Comparison of ENCODE assay signal across 9 cellular contexts in the genomic region with DNA sequence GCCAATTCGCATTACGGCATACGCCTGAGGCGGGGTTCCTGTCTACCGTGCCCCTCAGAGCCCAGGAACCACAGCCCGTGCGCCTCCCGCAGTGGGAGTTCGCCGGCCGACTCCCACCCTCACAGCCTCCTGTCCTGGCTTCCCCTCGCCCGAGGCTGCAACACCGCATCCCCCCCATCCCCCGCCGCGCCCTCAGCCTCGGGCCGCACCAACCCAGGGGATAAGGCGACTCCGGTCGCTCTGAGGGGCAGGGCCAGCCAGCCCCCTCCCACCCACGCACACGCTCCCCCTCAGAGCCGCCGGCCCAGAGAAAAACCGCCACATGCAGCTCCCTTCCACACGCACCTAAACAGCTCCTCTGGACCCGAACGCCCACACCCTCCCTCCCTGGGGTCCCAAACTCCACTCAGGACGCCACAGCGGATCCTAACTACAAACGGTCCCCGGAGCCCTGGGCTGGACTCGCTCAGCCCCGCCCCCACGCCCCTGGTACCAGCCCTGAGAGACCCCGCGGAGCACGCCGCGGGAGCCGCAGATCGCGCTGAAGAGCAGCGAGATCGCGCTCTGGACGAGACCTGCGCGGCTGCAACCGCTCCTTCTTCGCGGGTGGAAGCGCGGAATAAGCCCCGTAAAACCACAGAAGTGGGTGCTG. TPM values are rescaled to one million over a fixed set of nuclear protein-coding genes. Genes with fewer than 3 reads are reported as not detected.
DNase-seq lines count a peak whose midpoint lies in the region; ATAC-seq and TF ChIP-seq lines count a peak whose summit lies in the region.
"Had no signal": no experiment of that assay in that cellular context is flagged by ENCODE, and none has a peak within 500 bp of the region (broad histone marks: within the 10 kb centered on the region; RNA-seq: fewer than 3 reads in every experiment).

A gene with protein sequence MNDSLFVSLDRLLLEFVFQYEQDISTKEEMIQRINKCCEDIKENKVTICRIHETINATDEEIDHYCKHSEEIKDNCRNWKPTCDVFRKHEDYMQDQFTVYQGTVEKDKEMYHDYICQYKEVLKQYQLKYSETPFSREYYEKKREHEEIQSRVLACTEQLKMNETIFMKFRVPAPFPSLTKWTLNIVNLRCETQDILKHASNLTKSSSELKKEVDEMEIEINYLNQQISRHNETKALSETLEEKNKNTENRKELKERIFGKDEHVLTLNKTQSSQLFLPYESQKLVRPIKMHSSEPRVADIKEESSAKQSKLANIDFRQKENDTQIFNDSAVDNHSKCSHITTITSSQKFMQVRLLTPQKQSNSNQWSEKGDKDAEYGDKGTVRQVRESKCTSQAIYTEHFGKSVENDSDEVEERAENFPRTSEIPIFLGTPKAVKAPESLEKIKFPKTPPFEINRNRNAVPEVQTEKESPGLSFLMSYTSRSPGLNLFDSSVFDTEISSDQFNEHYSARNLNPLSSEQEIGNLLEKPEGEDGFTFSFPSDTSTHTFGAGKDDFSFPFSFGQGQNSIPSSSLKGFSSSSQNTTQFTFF (minus strand): TSS at position 464 of the 652 bp plus-strand sequence. CDS start 985 bp downstream, outside the sequence.

- H3K36me3 Mint-ChIP-seq in naive thymus-derived CD4-positive, alpha-beta T cell: peaks cover 0 to under 1% (median 0%) of the 10 kb centered on the region in 5 donors

- H3K9me3 ChIP-seq in naive thymus-derived CD4-positive, alpha-beta T cell (ENCODE audit: control insufficient read depth in 2 of 3, low read length in 3 of 3): no peaks in the 10 kb centered on the region

- peaks cover 13 to 45% (median 35%) of the 10 kb centered on the region in 5 donors for H3K27me3 Mint-ChIP-seq in naive thymus-derived CD4-positive, alpha-beta T cell

- no peaks in the 10 kb centered on the region for H3K36me3 ChIP-seq in naive thymus-derived CD4-positive, alpha-beta T cell (ENCODE audit: control insufficient read depth in 2 of 3, insufficient read depth in 3 of 3, low read length in 3 of 3)

- CTCF ChIA-PET in naive thymus-derived CD4-positive, alpha-beta T cell (lab: Charles Lee): no interaction called here

- peaks cover 0 to 8% (median 3%) of the 10 kb centered on the region in 7 donors for H3K4me1 Mint-ChIP-seq in naive thymus-derived CD4-positive, alpha-beta T cell

- peaks cover 0 to 21% (median 7%) of the 10 kb centered on the region in 11 donors for H3K9me3 Mint-ChIP-seq in naive thymus-derived CD4-positive, alpha-beta T cell

- H3K4me3 ChIP-seq in AG09309 (ENCODE audit: control insufficient read depth, low read depth, low read length) (peak within 1 kb of the TSS; percentile 9), HL-60 (replicated peaks; ENCODE audit: insufficient read depth, low read length) (peak within 1 kb of the TSS; percentile 17), astrocyte of the cerebellum (ENCODE audit: low read depth, low read length) (peak within 1 kb of the TSS; percentile 36), dorsolateral prefrontal cortex (peak within 1 kb of the TSS in 19 of 59 donors; percentile 1 to 41 (median 18))
- H3K4me3 ChIP-seq in naive thymus-derived CD4-positive, alpha-beta T cell (ENCODE audit: low read length): no peak within 1 kb of the TSS

- intact Hi-C loops in naive thymus-derived CD4-positive, alpha-beta T cell (cut with micrococcal nuclease): loop anchor here in 1 of 2 donors (2.0 kb wide), 1 partner anchor 23 kb away; a partner anchor contains a TSS
- intact Hi-C loops in dorsolateral prefrontal cortex (cut with DNase I): no loop called here

- no peak for ATAC-seq in naive thymus-derived CD4-positive, alpha-beta T cell
- ATAC-seq in HG03280 (IDR thresholded peaks at IDR 0.05; ENCODE audit: unreplicated experiment): no peak

- no peak within 1 kb of the TSS for H3K27ac Mint-ChIP-seq in naive thymus-derived CD4-positive, alpha-beta T cell

- H3K27ac ChIP-seq in HL-60 (replicated peaks) (no peak within 1 kb of the TSS), dorsolateral prefrontal cortex (no peak within 1 kb of the TSS)
- no peak within 1 kb of the TSS for H3K27ac ChIP-seq in naive thymus-derived CD4-positive, alpha-beta T cell (ENCODE audit: low read depth, low read length)
- H3K27ac ChIP-seq: epithelial cell of prostate had no signal

- TF ChIP-seq CTCF in AG09309 (IDR thresholded peaks at IDR 0.05; ENCODE audit: control insufficient read depth, insufficient read depth, low read depth, low read length, missing control alignments) (no peak), HL-60 (IDR thresholded peaks at IDR 0.05; ENCODE audit: insufficient read depth, low read length) (no peak), astrocyte of the cerebellum (IDR thresholded peaks at IDR 0.05; ENCODE audit: low read depth, low read length, missing control alignments) (no peak), dorsolateral prefrontal cortex (IDR thresholded peaks at IDR 0.05 in 54 of 56, conservative IDR thresholded peaks at IDR 0.05 in 2 of 56; ENCODE audit: low read depth in 1 of 56, partially characterized antibody in 56 of 56) (no peak)

- peak within 1 kb of the TSS in 9 of 10 donors; percentile 9 to 55 (median 33) for H3K4me3 Mint-ChIP-seq in naive thymus-derived CD4-positive, alpha-beta T cell

- POLR2A ChIA-PET in naive thymus-derived CD4-positive, alpha-beta T cell (lab: Charles Lee): no interaction called here

- no peak for DNase-seq in AG09309 (ENCODE audit: low read depth)
- no peak for DNase-seq in HL-60 (ENCODE audit: low read depth in 1 of 2, low spot score in 1 of 2)
- DNase-seq in astrocyte of the cerebellum (ENCODE audit: low read depth): no peak
- no peak for DNase-seq in naive thymus-derived CD4-positive, alpha-beta T cell
- DNase-seq in NCI-H446 treated with DMSO at 0.1 percent for 48 hours (lab: John Stamatoyannopoulos, UW): no peak
- no peak for DNase-seq in NCI-H146 treated with DMSO at 0.1 percent for 48 hours (lab: John Stamatoyannopoulos, UW; ENCODE audit: unreplicated experiment)
- no peak for DNase-seq in dorsolateral prefrontal cortex

- in situ Hi-C loops in astrocyte of the cerebellum (cut with HindIII; ENCODE audit: low sequenced_read_pairs): no loop called here

- no peaks in the 10 kb centered on the region for H3K4me1 ChIP-seq in naive thymus-derived CD4-positive, alpha-beta T cell (ENCODE audit: control insufficient read depth in 2 of 2, insufficient read depth in 2 of 2, low read length in 2 of 2)

- H3K27me3 ChIP-seq in HL-60 (ENCODE audit: insufficient read depth, poor library complexity, severe bottlenecking) (peaks cover 42% of the 10 kb centered on the region), dorsolateral prefrontal cortex (peaks cover 3 to 88% (median 64%) of the 10 kb centered on the region in 45 donors)
- peaks cover 0 to 17% of the 10 kb centered on the region in 2 donors for H3K27me3 ChIP-seq in naive thymus-derived CD4-positive, alpha-beta T cell (ENCODE audit: control insufficient read depth in 2 of 2, insufficient read depth in 2 of 2, low read length in 2 of 2)

RNA-seq across cellular contexts. Expression of the gene that starts here (rescaled TPM):
- total RNA-seq in naive thymus-derived CD4-positive, alpha-beta T cell: not detected
- not detected for polyA plus RNA-seq in naive thymus-derived CD4-positive, alpha-beta T cell
- total RNA-seq in dorsolateral prefrontal cortex: under 1 TPM in 24 of 120 experiments, not detected in 96; 0.11 to 0.83 (median 0.33) TPM
